ENCODE assay signal across 20 cellular contexts in genomic region chr1:215023151-215023832, GRCh38. TPM values are rescaled to one million over a fixed set of nuclear protein-coding genes. Genes with fewer than 3 reads are reported as not detected.
DNase-seq lines count a peak whose midpoint lies in the region; ATAC-seq and TF ChIP-seq lines count a peak whose summit lies in the region.
"Had no signal": no experiment of that assay in that cellular context is flagged by ENCODE, and none has a peak within 500 bp of the region (broad histone marks: within the 10 kb centered on the region; RNA-seq: fewer than 3 reads in every experiment).

No MANE protein-coding gene starts in this region.

- no peak for TF ChIP-seq CTCF in AG10803 (conservative IDR thresholded peaks at IDR 0.05; ENCODE audit: low read length)
- TF ChIP-seq CTCF in fibroblast of pulmonary artery (IDR thresholded peaks at IDR 0.05; ENCODE audit: low read length, missing control alignments): no peak

- ATAC-seq in SK-N-SH treated with all-trans-retinoic acid at 6 μM for 48 hours (peak; percentile 57), GM21423 (IDR thresholded peaks at IDR 0.05; ENCODE audit: unreplicated experiment) (no peak), HG02840 (IDR thresholded peaks at IDR 0.05; ENCODE audit: low FRiP score, unreplicated experiment) (no peak)
- ATAC-seq: activated CD4-positive, alpha-beta T cell treated with anti-CD3 and anti-CD28 coated beads for 36 hours; activated CD8-positive, alpha-beta memory T cell treated with anti-CD3 and anti-CD28 coated beads, Interleukin-2, amount 10 ng/mL, durations not matched to agents 7 days and 5 days; activated T-helper 17 cell treated with anti-CD3 and anti-CD28 coated beads, Interleukin-2, amount 50 U/mL, for 72 hours; natural killer cell treated with Interleukin-12 subunit alpha and Interleukin-12 subunit beta and Interleukin-15 and Interleukin-18, amount 100 ng/mL, for 72 hours had no signal

- DNase-seq in AG10803 (ENCODE audit: low read depth): peak; percentile 82
- peak; percentile 71 for DNase-seq in fibroblast of pulmonary artery (ENCODE audit: low read depth)
- peak; percentile 61 for DNase-seq in renal cortical epithelial cell (ENCODE audit: low read depth)
- DNase-seq in cortex of kidney (lab: John Stamatoyannopoulos, UW): no peak
- no peak for DNase-seq in mesenteric fat pad (ENCODE audit: low spot score)
- DNase-seq: activated CD4-positive, alpha-beta T cell treated with anti-CD3 and anti-CD28 coated beads for 36 hours; activated CD8-positive, alpha-beta memory T cell treated with anti-CD3 and anti-CD28 coated beads, Interleukin-2, amount 10 ng/mL, durations not matched to agents 7 days and 5 days; activated naive CD8-positive, alpha-beta T cell treated with anti-CD3 and anti-CD28 coated beads for 36 hours; CD4-positive, CD25-positive, alpha-beta regulatory T cell; hippocampal formation; NCI-H1930; spleen; stimulated activated CD8-positive, alpha-beta memory T cell treated with anti-CD3 and anti-CD28 coated beads, Interleukin-4, amount 100 ng/mL, for 48 hours; substantia nigra had no signal

- H3K4me3 ChIP-seq in AG10803 (ENCODE audit: low read length): peak overlapping the region; percentile 11; the same call in 1 of the 2 replicates
- H3K4me3 ChIP-seq in fibroblast of pulmonary artery (replicated peaks; ENCODE audit: low read depth, low read length): no peak overlapping the region
- H3K4me3 ChIP-seq: spleen had no signal

TF ChIP-seq in SK-N-SH treated with all-trans-retinoic acid at 6 μM for 48 hours, 23 proteins besides CTCF, POLR2A, EP300 and RAD21:
- TF ChIP-seq ZC3H10 (CRISPR knock-in tag; IDR thresholded peaks at IDR 0.05): no peak
- no peak for TF ChIP-seq ZFP3 (CRISPR knock-in tag; IDR thresholded peaks at IDR 0.05)
- TF ChIP-seq ISL1 (CRISPR knock-in tag; IDR thresholded peaks at IDR 0.05): no peak
- TF ChIP-seq, protein P1, sequence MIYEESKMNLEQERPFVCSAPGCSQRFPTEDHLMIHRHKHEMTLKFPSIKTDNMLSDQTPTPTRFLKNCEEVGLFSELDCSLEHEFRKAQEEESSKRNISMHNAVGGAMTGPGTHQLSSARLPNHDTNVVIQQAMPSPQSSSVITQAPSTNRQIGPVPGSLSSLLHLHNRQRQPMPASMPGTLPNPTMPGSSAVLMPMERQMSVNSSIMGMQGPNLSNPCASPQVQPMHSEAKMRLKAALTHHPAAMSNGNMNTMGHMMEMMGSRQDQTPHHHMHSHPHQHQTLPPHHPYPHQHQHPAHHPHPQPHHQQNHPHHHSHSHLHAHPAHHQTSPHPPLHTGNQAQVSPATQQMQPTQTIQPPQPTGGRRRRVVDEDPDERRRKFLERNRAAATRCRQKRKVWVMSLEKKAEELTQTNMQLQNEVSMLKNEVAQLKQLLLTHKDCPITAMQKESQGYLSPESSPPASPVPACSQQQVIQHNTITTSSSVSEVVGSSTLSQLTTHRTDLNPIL (CRISPR knock-in tag; IDR thresholded peaks at IDR 0.05; ENCODE audit: low read depth): no peak
- no peak for TF ChIP-seq SNAI2 (CRISPR knock-in tag; IDR thresholded peaks at IDR 0.05)
- TF ChIP-seq ZFP30 (CRISPR knock-in tag; IDR thresholded peaks at IDR 0.05): no peak
- no peak for TF ChIP-seq ZNF8 (CRISPR knock-in tag; IDR thresholded peaks at IDR 0.05)
- TF ChIP-seq, protein P2, sequence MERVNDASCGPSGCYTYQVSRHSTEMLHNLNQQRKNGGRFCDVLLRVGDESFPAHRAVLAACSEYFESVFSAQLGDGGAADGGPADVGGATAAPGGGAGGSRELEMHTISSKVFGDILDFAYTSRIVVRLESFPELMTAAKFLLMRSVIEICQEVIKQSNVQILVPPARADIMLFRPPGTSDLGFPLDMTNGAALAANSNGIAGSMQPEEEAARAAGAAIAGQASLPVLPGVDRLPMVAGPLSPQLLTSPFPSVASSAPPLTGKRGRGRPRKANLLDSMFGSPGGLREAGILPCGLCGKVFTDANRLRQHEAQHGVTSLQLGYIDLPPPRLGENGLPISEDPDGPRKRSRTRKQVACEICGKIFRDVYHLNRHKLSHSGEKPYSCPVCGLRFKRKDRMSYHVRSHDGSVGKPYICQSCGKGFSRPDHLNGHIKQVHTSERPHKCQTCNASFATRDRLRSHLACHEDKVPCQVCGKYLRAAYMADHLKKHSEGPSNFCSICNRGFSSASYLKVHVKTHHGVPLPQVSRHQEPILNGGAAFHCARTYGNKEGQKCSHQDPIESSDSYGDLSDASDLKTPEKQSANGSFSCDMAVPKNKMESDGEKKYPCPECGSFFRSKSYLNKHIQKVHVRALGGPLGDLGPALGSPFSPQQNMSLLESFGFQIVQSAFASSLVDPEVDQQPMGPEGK (CRISPR knock-in tag; IDR thresholded peaks at IDR 0.05; ENCODE audit: borderline replicate concordance): no peak
- TF ChIP-seq, protein P3, sequence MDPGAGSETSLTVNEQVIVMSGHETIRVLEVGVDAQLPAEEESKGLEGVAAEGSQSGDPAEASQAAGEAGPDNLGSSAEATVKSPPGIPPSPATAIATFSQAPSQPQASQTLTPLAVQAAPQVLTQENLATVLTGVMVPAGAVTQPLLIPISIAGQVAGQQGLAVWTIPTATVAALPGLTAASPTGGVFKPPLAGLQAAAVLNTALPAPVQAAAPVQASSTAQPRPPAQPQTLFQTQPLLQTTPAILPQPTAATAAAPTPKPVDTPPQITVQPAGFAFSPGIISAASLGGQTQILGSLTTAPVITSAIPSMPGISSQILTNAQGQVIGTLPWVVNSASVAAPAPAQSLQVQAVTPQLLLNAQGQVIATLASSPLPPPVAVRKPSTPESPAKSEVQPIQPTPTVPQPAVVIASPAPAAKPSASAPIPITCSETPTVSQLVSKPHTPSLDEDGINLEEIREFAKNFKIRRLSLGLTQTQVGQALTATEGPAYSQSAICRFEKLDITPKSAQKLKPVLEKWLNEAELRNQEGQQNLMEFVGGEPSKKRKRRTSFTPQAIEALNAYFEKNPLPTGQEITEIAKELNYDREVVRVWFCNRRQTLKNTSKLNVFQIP (CRISPR knock-in tag; IDR thresholded peaks at IDR 0.05; ENCODE audit: borderline replicate concordance, low read depth): no peak
- TF ChIP-seq ZNF70 (CRISPR knock-in tag; IDR thresholded peaks at IDR 0.05): no peak
- no peak for TF ChIP-seq BACH2 (CRISPR knock-in tag; IDR thresholded peaks at IDR 0.05; ENCODE audit: borderline replicate concordance)
- TF ChIP-seq RARB (CRISPR knock-in tag; IDR thresholded peaks at IDR 0.05): no peak

RNA-seq across cellular contexts. Expression of gene KCNK2, which starts 59.2 kb away (rescaled TPM):
- 0.25 TPM in 1 of 2 replicates, not detected in the other for total RNA-seq in renal cortical epithelial cell
- total RNA-seq in mesenteric fat pad: 0.26 TPM
- total RNA-seq: A673; activated CD4-positive, alpha-beta T cell treated with anti-CD3 and anti-CD28 coated beads for 36 hours; activated CD8-positive, alpha-beta memory T cell treated with anti-CD3 and anti-CD28 coated beads, Interleukin-2, amount 10 ng/mL, durations not matched to agents 7 days and 5 days; activated naive CD8-positive, alpha-beta T cell treated with anti-CD3 and anti-CD28 coated beads for 36 hours; activated T-helper 17 cell treated with anti-CD3 and anti-CD28 coated beads, Interleukin-2, amount 50 U/mL, for 72 hours; CD4-positive, CD25-positive, alpha-beta regulatory T cell; natural killer cell treated with Interleukin-12 subunit alpha and Interleukin-12 subunit beta and Interleukin-15 and Interleukin-18, amount 100 ng/mL, for 72 hours had no signal

Comparison
In these comparisons a context has a peak if more than half of its experiments do, and no peak if none do; other contexts are left out.
1. DNase-seq: peak in AG10803 (single experiment), fibroblast of pulmonary artery (single experiment) and renal cortical epithelial cell (single experiment); none in cortex of kidney (single experiment) and mesenteric fat pad (single experiment).